ENCODE assay signal across 1 cellular context in genomic region chr19:39416626-39417120, GRCh38.
TF ChIP-seq lines count a peak whose summit lies in the region.

No MANE protein-coding gene starts in this region.

TF ChIP-seq in K562, 482 proteins besides CTCF, POLR2A, EP300 and RAD21:
- 0 out of 2 replicates have a peak, but pooled peaks have one; percentile 26 for TF ChIP-seq RBFOX2 (IDR thresholded peaks at IDR 0.05; ENCODE audit: low read depth, low read length)
- no peak for TF ChIP-seq CLOCK (CRISPR knock-in tag; IDR thresholded peaks at IDR 0.05; ENCODE audit: borderline replicate concordance)
- TF ChIP-seq SUPT5H (IDR thresholded peaks at IDR 0.05): 0 out of 2 replicates have a peak, but pooled peaks have one; percentile 12
- TF ChIP-seq ZFX (CRISPR knock-in tag; IDR thresholded peaks at IDR 0.05): no peak
- TF ChIP-seq SRSF3 (IDR thresholded peaks at IDR 0.05; ENCODE audit: insufficient read depth, low read length): no peak
- TF ChIP-seq NBN (IDR thresholded peaks at IDR 0.05; ENCODE audit: low read depth): no peak
- TF ChIP-seq PTTG1 (tag; IDR thresholded peaks at IDR 0.05; ENCODE audit: low read depth): no peak
TF ChIP-seq in K562: peak in this region for 2.
